12 cellular contexts compared by ENCODE assay signal in the genomic region with DNA sequence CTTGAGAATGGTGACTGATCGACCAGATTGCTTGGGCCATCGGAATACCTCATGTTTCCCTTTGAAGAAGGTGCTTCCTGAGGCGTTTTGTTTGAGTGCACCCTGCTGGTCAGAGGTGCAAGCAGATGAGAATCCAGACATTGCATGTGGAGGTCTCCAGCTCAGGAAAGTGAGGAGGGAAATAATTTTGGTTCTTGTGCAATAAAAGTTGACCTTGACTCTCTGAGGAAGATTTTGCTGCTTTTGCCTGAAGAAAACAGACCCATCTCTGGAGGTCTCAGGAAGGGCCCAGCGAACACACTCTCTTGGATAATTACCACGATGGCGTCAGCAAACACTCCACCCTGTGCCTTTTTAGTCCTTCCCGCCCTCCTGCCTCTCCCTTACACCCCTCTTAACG.
DNase-seq lines count a peak whose midpoint lies in the region; ATAC-seq and TF ChIP-seq lines count a peak whose summit lies in the region.
"Had no signal": no experiment of that assay in that cellular context is flagged by ENCODE, and none has a peak within 500 bp of the region (broad histone marks: within the 10 kb centered on the region; RNA-seq: fewer than 3 reads in every experiment).

No MANE protein-coding gene starts in this region.

- no peaks in the 10 kb centered on the region for H3K4me1 ChIP-seq in osteoblast (ENCODE audit: insufficient read depth, low read length)
- H3K4me1 ChIP-seq in CD8-positive, alpha-beta T cell (ENCODE audit: insufficient read depth, low read length): no peaks in the 10 kb centered on the region

- POLR2A ChIA-PET in CD8-positive, alpha-beta T cell (lab: Charles Lee): no interaction called here

- TF ChIP-seq CTCF in GM12865 (IDR thresholded peaks at IDR 0.05; ENCODE audit: insufficient read depth, low read depth, low read length, missing control alignments) (peak; percentile 6), osteoblast (IDR thresholded peaks at IDR 0.05; ENCODE audit: extremely low read depth, low read depth, low read length) (peak; percentile 36)
- no peak for TF ChIP-seq CTCF in CD8-positive, alpha-beta T cell (IDR thresholded peaks at IDR 0.05)

- peak; percentile 11 for DNase-seq in GM12865 (ENCODE audit: low read depth)
- DNase-seq in NCI-H69 (lab: John Stamatoyannopoulos, UW): peak; percentile 73
- peak; percentile 16 for DNase-seq in dermis blood vessel endothelial cell
- DNase-seq in osteoblast (ENCODE audit: insufficient read length, low spot score, missing footprints): no peak
- no peak for DNase-seq in stimulated activated CD4-positive, alpha-beta T cell treated with anti-CD3 and anti-CD28 coated beads, Interleukin-2, amount 100 ng/mL, for 24 hours
- DNase-seq in A172 (ENCODE audit: low spot score): no peak
- DNase-seq in CD8-positive, alpha-beta T cell: no peak
- DNase-seq: activated CD8-positive, alpha-beta memory T cell treated with anti-CD3 and anti-CD28 coated beads, Interleukin-2, amount 10 ng/mL, durations not matched to agents 7 days and 5 days; effector CD8-positive, alpha-beta T cell; PC-9 had no signal

- H3K36me3 ChIP-seq in osteoblast (ENCODE audit: insufficient read depth, low read length): peaks cover 65% of the 10 kb centered on the region
- H3K36me3 ChIP-seq in CD8-positive, alpha-beta T cell (ENCODE audit: insufficient read depth, low read length): peaks cover 4% of the 10 kb centered on the region

- no peaks in the 10 kb centered on the region for H3K27me3 Mint-ChIP-seq in CD8-positive, alpha-beta T cell (ENCODE audit: low read depth)
- H3K27me3 Mint-ChIP-seq: activated CD8-positive, alpha-beta memory T cell treated with anti-CD3 and anti-CD28 coated beads, Interleukin-2, amount 10 ng/mL, durations not matched to agents 7 days and 5 days had no signal

- no peak for ATAC-seq in GM18868 (IDR thresholded peaks at IDR 0.05; ENCODE audit: unreplicated experiment)
- no peak for ATAC-seq in CD8-positive, alpha-beta T cell
- ATAC-seq: activated CD8-positive, alpha-beta memory T cell treated with anti-CD3 and anti-CD28 coated beads, Interleukin-2, amount 10 ng/mL, durations not matched to agents 7 days and 5 days had no signal

- no peak overlapping the region for H3K4me3 ChIP-seq in GM12865 (ENCODE audit: low read depth, low read length)
- no peak overlapping the region for H3K4me3 ChIP-seq in osteoblast (ENCODE audit: insufficient read depth, low read length)
- H3K4me3 ChIP-seq in CD8-positive, alpha-beta T cell (ENCODE audit: low read depth, low read length): no peak overlapping the region
- H3K4me3 ChIP-seq: PC-9 had no signal

- no peak overlapping the region for H3K27ac Mint-ChIP-seq in CD8-positive, alpha-beta T cell
- H3K27ac Mint-ChIP-seq: activated CD8-positive, alpha-beta memory T cell treated with anti-CD3 and anti-CD28 coated beads, Interleukin-2, amount 10 ng/mL, durations not matched to agents 7 days and 5 days; mesothelial cell of epicardium had no signal

- H3K4me1 Mint-ChIP-seq in CD8-positive, alpha-beta T cell (ENCODE audit: low read depth): peaks cover 4% of the 10 kb centered on the region
- H3K4me1 Mint-ChIP-seq: activated CD8-positive, alpha-beta memory T cell treated with anti-CD3 and anti-CD28 coated beads, Interleukin-2, amount 10 ng/mL, durations not matched to agents 7 days and 5 days had no signal

- no peak overlapping the region for H3K4me2 ChIP-seq in osteoblast (ENCODE audit: insufficient read depth, low read length)
- H3K4me2 ChIP-seq: PC-9 had no signal

- CTCF ChIA-PET in CD8-positive, alpha-beta T cell (lab: Charles Lee): no interaction called here

- H2AFZ ChIP-seq in osteoblast (ENCODE audit: low read length): no peak overlapping the region
- H2AFZ ChIP-seq: PC-9 had no signal

- no peaks in the 10 kb centered on the region for H4K20me1 ChIP-seq in osteoblast (ENCODE audit: insufficient read depth, low read length)

- intact Hi-C loops in CD8-positive, alpha-beta T cell (cut with DNase I, micrococcal nuclease): loop anchor here (1.0 to 5.0 kb wide), 2 partner anchors 136 to 139 kb away; no protein-coding TSS in a partner anchor

- H3K36me3 Mint-ChIP-seq in CD8-positive, alpha-beta T cell: peaks cover 44% of the 10 kb centered on the region
- H3K36me3 Mint-ChIP-seq: activated CD8-positive, alpha-beta memory T cell treated with anti-CD3 and anti-CD28 coated beads, Interleukin-2, amount 10 ng/mL, durations not matched to agents 7 days and 5 days had no signal

- H3K9me3 ChIP-seq in osteoblast (ENCODE audit: low read depth, low read length): no peaks in the 10 kb centered on the region
- no peaks in the 10 kb centered on the region for H3K9me3 ChIP-seq in CD8-positive, alpha-beta T cell (ENCODE audit: low read length)

- no peaks in the 10 kb centered on the region for H3K79me2 ChIP-seq in osteoblast (ENCODE audit: insufficient read depth, low read length)

- no peak overlapping the region for H3K4me3 Mint-ChIP-seq in CD8-positive, alpha-beta T cell
- H3K4me3 Mint-ChIP-seq: activated CD8-positive, alpha-beta memory T cell treated with anti-CD3 and anti-CD28 coated beads, Interleukin-2, amount 10 ng/mL, durations not matched to agents 7 days and 5 days; mesothelial cell of epicardium had no signal

- no peak overlapping the region for H3K27ac ChIP-seq in osteoblast (ENCODE audit: low read depth, low read length)
- H3K27ac ChIP-seq in CD8-positive, alpha-beta T cell (ENCODE audit: low read depth, low read length): no peak overlapping the region
- H3K27ac ChIP-seq: PC-9 had no signal

- H3K9me3 Mint-ChIP-seq in CD8-positive, alpha-beta T cell: no peaks in the 10 kb centered on the region
- H3K9me3 Mint-ChIP-seq: mesothelial cell of epicardium had no signal

- H3K27me3 ChIP-seq in osteoblast (ENCODE audit: insufficient read depth, low read length): no peaks in the 10 kb centered on the region
- no peaks in the 10 kb centered on the region for H3K27me3 ChIP-seq in CD8-positive, alpha-beta T cell (ENCODE audit: insufficient read depth, low read length)

Comparison
In these comparisons a context has a peak if more than half of its experiments do, and no peak if none do; other contexts are left out.
1. DNase-seq: peak in GM12865 (single experiment), NCI-H69 (single experiment) and dermis blood vessel endothelial cell (single experiment); none in osteoblast (single experiment), stimulated activated CD4-positive, alpha-beta T cell treated with anti-CD3 and anti-CD28 coated beads, Interleukin-2, amount 100 ng/mL, for 24 hours (0 of 2), A172 (single experiment) and CD8-positive, alpha-beta T cell (0 of 7).